In genomic region chr2:66688951-66689350, GRCh38 we compare ENCODE assay signal across 21 cellular contexts.
"Had no signal": no experiment of that assay in that cellular context is flagged by ENCODE, and none has a peak within 500 bp of the region (broad histone marks: within the 10 kb centered on the region; RNA-seq: fewer than 3 reads in every experiment).

No MANE protein-coding gene starts in this region.

- H3K9me3 ChIP-seq: left lung, suprapubic skin had no signal

- H3K4me1 Mint-ChIP-seq: activated B cell treated with CpG ODN at 0.5 μM for 24 hours; activated CD4-positive, alpha-beta T cell treated with anti-CD3 and anti-CD28 coated beads, Interleukin-2, amount 10 ng/mL, durations not matched to agents 24 days and 14 days had no signal

- H3K36me3 Mint-ChIP-seq: activated naive CD8-positive, alpha-beta T cell had no signal

- H3K79me2 ChIP-seq: parathyroid adenoma had no signal

- H3K36me3 ChIP-seq: left lung, suprapubic skin had no signal

- H3K27me3 ChIP-seq: left lung, suprapubic skin had no signal

- DNase-seq: activated B cell treated with CpG ODN at 0.5 μM for 24 hours; activated CD4-positive, alpha-beta T cell treated with anti-CD3 and anti-CD28 coated beads, Interleukin-2, amount 10 ng/mL, durations not matched to agents 24 days and 14 days; activated CD8-positive, alpha-beta memory T cell treated with anti-CD3 and anti-CD28 coated beads, Interleukin-2, amount 50 U/mL, for 4 hours; activated CD8-positive, alpha-beta T cell treated with anti-CD3 and anti-CD28 coated beads, Interleukin-2, amount 10 ng/mL, durations not matched to agents 7 days and 5 days; activated gamma-delta T cell treated with Interleukin-2 at 50 U/mL for 16 hours; activated T-cell treated with anti-CD3 and anti-CD28 coated beads, Interleukin-2, amount 50 U/mL, for 72 hours; anterior cingulate cortex; dermis blood vessel endothelial cell; effector memory CD8-positive, alpha-beta T cell; islet precursor cell; left lung; mesenchymal stem cell; SIG-M5; stimulated activated CD4-positive, alpha-beta T cell treated with anti-CD3 and anti-CD28 coated beads, Interleukin-15, amount 100 ng/mL, for 24 hours; stimulated activated CD4-positive, alpha-beta T cell treated with anti-CD3 and anti-CD28 coated beads, Interleukin-4, amount 100 ng/mL, for 24 hours; stimulated activated naive CD4-positive, alpha-beta T cell; SW 1271 had no signal

- H3K4me3 Mint-ChIP-seq: activated B cell treated with CpG ODN at 0.5 μM for 24 hours; activated CD4-positive, alpha-beta T cell treated with anti-CD3 and anti-CD28 coated beads, Interleukin-2, amount 10 ng/mL, durations not matched to agents 24 days and 14 days; activated CD8-positive, alpha-beta T cell treated with anti-CD3 and anti-CD28 coated beads, Interleukin-2, amount 10 ng/mL, durations not matched to agents 7 days and 5 days; activated naive CD8-positive, alpha-beta T cell; activated T-cell treated with anti-CD3 and anti-CD28 coated beads, Interleukin-2, amount 50 U/mL, for 72 hours; effector memory CD8-positive, alpha-beta T cell had no signal

- H3K27ac Mint-ChIP-seq: activated B cell treated with CpG ODN at 0.5 μM for 24 hours; activated CD4-positive, alpha-beta T cell treated with anti-CD3 and anti-CD28 coated beads, Interleukin-2, amount 10 ng/mL, durations not matched to agents 24 days and 14 days; activated CD8-positive, alpha-beta T cell treated with anti-CD3 and anti-CD28 coated beads, Interleukin-2, amount 10 ng/mL, durations not matched to agents 7 days and 5 days; activated naive CD8-positive, alpha-beta T cell; activated T-cell treated with anti-CD3 and anti-CD28 coated beads, Interleukin-2, amount 50 U/mL, for 72 hours; effector memory CD8-positive, alpha-beta T cell had no signal

- H3K4me3 ChIP-seq: left lung, skin epidermis, suprapubic skin had no signal

- H2AFZ ChIP-seq: parathyroid adenoma had no signal

- H3K9me3 Mint-ChIP-seq: activated B cell treated with CpG ODN at 0.5 μM for 24 hours; activated CD4-positive, alpha-beta T cell treated with anti-CD3 and anti-CD28 coated beads, Interleukin-2, amount 10 ng/mL, durations not matched to agents 24 days and 14 days; activated T-cell treated with anti-CD3 and anti-CD28 coated beads, Interleukin-2, amount 50 U/mL, for 72 hours; effector memory CD8-positive, alpha-beta T cell had no signal

- H3K27me3 Mint-ChIP-seq: activated CD4-positive, alpha-beta T cell treated with anti-CD3 and anti-CD28 coated beads, Interleukin-2, amount 10 ng/mL, durations not matched to agents 24 days and 14 days; effector memory CD8-positive, alpha-beta T cell had no signal

- ATAC-seq: activated CD8-positive, alpha-beta T cell treated with anti-CD3 and anti-CD28 coated beads, Interleukin-2, amount 10 ng/mL, durations not matched to agents 7 days and 5 days; activated T-cell treated with anti-CD3 and anti-CD28 coated beads, Interleukin-2, amount 50 U/mL, for 72 hours; effector memory CD8-positive, alpha-beta T cell; left lung had no signal

- H3K27ac ChIP-seq: parathyroid adenoma, skin epidermis, suprapubic skin had no signal

- H3K4me1 ChIP-seq: left lung, parathyroid adenoma, suprapubic skin had no signal

- H3K9ac ChIP-seq: parathyroid adenoma had no signal
